ENCODE assay signal across 11 cellular contexts in the genomic region with DNA sequence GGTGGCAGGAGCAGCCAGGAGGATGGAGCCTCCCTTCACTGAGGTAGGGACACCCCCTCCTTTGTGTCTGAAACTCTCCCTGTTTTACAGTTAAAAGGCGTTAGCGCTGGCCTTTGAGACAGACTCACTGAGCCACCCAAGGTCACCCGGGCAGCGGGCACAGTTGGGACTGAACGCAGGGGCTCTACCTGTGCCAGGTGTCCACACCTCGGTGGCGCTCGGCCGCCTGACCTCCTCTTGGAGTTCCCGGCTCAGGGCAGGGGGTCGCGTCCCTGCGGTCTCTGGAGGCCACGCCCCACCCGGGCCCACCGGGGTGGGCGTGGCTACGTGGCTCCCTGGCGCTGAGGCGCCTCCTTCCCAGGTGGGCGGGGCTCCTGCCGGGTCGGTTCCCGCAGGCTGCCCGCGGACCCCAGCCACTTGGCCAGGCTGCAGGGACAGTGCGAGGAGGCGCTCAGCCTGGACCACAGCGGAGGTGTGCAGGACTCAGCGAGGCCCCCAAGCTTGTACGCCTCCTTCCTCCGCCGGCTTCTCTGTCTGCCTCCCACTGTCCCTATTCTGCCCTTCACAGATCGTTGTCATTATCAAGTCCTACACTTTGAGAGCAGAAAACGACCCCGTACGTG. TPM values are rescaled to one million over a fixed set of nuclear protein-coding genes. Genes with fewer than 3 reads are reported as not detected.
DNase-seq lines count a peak whose midpoint lies in the region; ATAC-seq lines count a peak whose summit lies in the region.
"Had no signal": no experiment of that assay in that cellular context is flagged by ENCODE, and none has a peak within 500 bp of the region (broad histone marks: within the 10 kb centered on the region; RNA-seq: fewer than 3 reads in every experiment).

No MANE protein-coding gene starts in this region.

- no peaks in the 10 kb centered on the region for H3K36me3 Mint-ChIP-seq in activated CD4-positive, alpha-beta T cell treated with anti-CD3 and anti-CD28 coated beads for 36 hours (ENCODE audit: low read depth)
- H3K36me3 Mint-ChIP-seq in immature natural killer cell: peaks cover 0 to 4% (median 0%) of the 10 kb centered on the region in 3 donors
- H3K36me3 Mint-ChIP-seq in stimulated activated memory B cell treated with anti-CD40 and anti-IgM and Interleukin-4, amounts not matched to agents 10 μg/mL and 1 μg/mL and 100 μg/mL, for 72 hours: no peaks in the 10 kb centered on the region

- H3K27ac Mint-ChIP-seq in activated CD4-positive, alpha-beta T cell treated with anti-CD3 and anti-CD28 coated beads for 36 hours: no peak overlapping the region
- no peak overlapping the region for H3K27ac Mint-ChIP-seq in immature natural killer cell
- H3K27ac Mint-ChIP-seq in stimulated activated memory B cell treated with anti-CD40 and anti-IgM and Interleukin-4, amounts not matched to agents 10 μg/mL and 1 μg/mL and 100 μg/mL, for 72 hours: no peak overlapping the region

- CTCF ChIA-PET in activated CD4-positive, alpha-beta T cell treated with anti-CD3 and anti-CD28 coated beads for 36 hours (lab: Charles Lee): interaction anchor here (0.5 to 0.6 kb wide), 2 partner anchors 66 to 304 kb away, joined by 3 read pairs; no protein-coding TSS in a partner anchor

- intact Hi-C loops in activated CD4-positive, alpha-beta T cell treated with anti-CD3 and anti-CD28 coated beads for 36 hours (cut with DNase I, micrococcal nuclease): no loop called here

- H3K9me3 Mint-ChIP-seq in activated CD4-positive, alpha-beta T cell treated with anti-CD3 and anti-CD28 coated beads for 36 hours (ENCODE audit: low read depth): peaks cover 2% of the 10 kb centered on the region
- H3K9me3 Mint-ChIP-seq in immature natural killer cell: peaks cover 0 to 7% (median 1%) of the 10 kb centered on the region in 6 donors
- peaks cover 3% of the 10 kb centered on the region for H3K9me3 Mint-ChIP-seq in stimulated activated memory B cell treated with anti-CD40 and anti-IgM and Interleukin-4, amounts not matched to agents 10 μg/mL and 1 μg/mL and 100 μg/mL, for 72 hours

- H3K4me3 Mint-ChIP-seq in activated CD4-positive, alpha-beta T cell treated with anti-CD3 and anti-CD28 coated beads for 36 hours: peak overlapping the region; percentile 13
- peak overlapping the region; percentile 74 to 86 (median 80) for H3K4me3 Mint-ChIP-seq in immature natural killer cell
- H3K4me3 Mint-ChIP-seq in stimulated activated memory B cell treated with anti-CD40 and anti-IgM and Interleukin-4, amounts not matched to agents 10 μg/mL and 1 μg/mL and 100 μg/mL, for 72 hours: peak overlapping the region; percentile 63

- no peak for ATAC-seq in activated CD4-positive, alpha-beta T cell treated with anti-CD3 and anti-CD28 coated beads for 36 hours
- peak; percentile 54 for ATAC-seq in stimulated activated memory B cell treated with anti-CD40 and anti-IgM and Interleukin-4, amounts not matched to agents 10 μg/mL and 1 μg/mL and 100 μg/mL, for 72 hours
- ATAC-seq in HG02884 (IDR thresholded peaks at IDR 0.05; ENCODE audit: unreplicated experiment): no peak
- no peak for ATAC-seq in GM21717 (IDR thresholded peaks at IDR 0.05; ENCODE audit: unreplicated experiment)
- ATAC-seq in GM19452 (IDR thresholded peaks at IDR 0.05; ENCODE audit: unreplicated experiment): no peak

- peaks cover 9% of the 10 kb centered on the region for H3K4me1 Mint-ChIP-seq in activated CD4-positive, alpha-beta T cell treated with anti-CD3 and anti-CD28 coated beads for 36 hours
- peaks cover 16 to 20% of the 10 kb centered on the region in 2 donors for H3K4me1 Mint-ChIP-seq in immature natural killer cell
- H3K4me1 Mint-ChIP-seq in stimulated activated memory B cell treated with anti-CD40 and anti-IgM and Interleukin-4, amounts not matched to agents 10 μg/mL and 1 μg/mL and 100 μg/mL, for 72 hours: peaks cover 19% of the 10 kb centered on the region

- POLR2A ChIA-PET in activated CD4-positive, alpha-beta T cell treated with anti-CD3 and anti-CD28 coated beads for 36 hours (lab: Charles Lee): no interaction called here

- no peak for DNase-seq in activated CD4-positive, alpha-beta T cell treated with anti-CD3 and anti-CD28 coated beads for 36 hours
- no peak for DNase-seq in activated CD4-positive, alpha-beta T cell treated with anti-CD3 and anti-CD28 coated beads for 1 hour
- peak; percentile 52 for DNase-seq in activated CD8-positive, alpha-beta memory T cell treated with anti-CD3 and anti-CD28 coated beads, Interleukin-2, amount 50 U/mL, for 48 hours
- no peak for DNase-seq in immature natural killer cell
- DNase-seq: NCI-H1694 had no signal

- H3K27me3 Mint-ChIP-seq in activated CD4-positive, alpha-beta T cell treated with anti-CD3 and anti-CD28 coated beads for 36 hours: peaks cover 31% of the 10 kb centered on the region
- peaks cover 15 to 21% (median 15%) of the 10 kb centered on the region in 3 donors for H3K27me3 Mint-ChIP-seq in immature natural killer cell (ENCODE audit: low read depth in 3 of 3)
- H3K27me3 Mint-ChIP-seq in stimulated activated memory B cell treated with anti-CD40 and anti-IgM and Interleukin-4, amounts not matched to agents 10 μg/mL and 1 μg/mL and 100 μg/mL, for 72 hours: peaks cover 46% of the 10 kb centered on the region

RNA-seq across cellular contexts. Expression of a gene that starts 39.9 kb away (rescaled TPM):
- total RNA-seq in activated CD4-positive, alpha-beta T cell treated with anti-CD3 and anti-CD28 coated beads for 36 hours: not detected
- not detected for polyA plus RNA-seq in immature natural killer cell
- total RNA-seq: temporal lobe had no signal
- polyA plus RNA-seq: AG04450 had no signal

Comparison
In these comparisons a context has a peak if more than half of its experiments do, and no peak if none do; other contexts are left out.
1. H3K4me3 Mint-ChIP-seq: peak in every context shown above with its lines; median percentile 80 in immature natural killer cell; 63 in stimulated activated memory B cell treated with anti-CD40 and anti-IgM and Interleukin-4, amounts not matched to agents 10 μg/mL and 1 μg/mL and 100 μg/mL, for 72 hours; 13 in activated CD4-positive, alpha-beta T cell treated with anti-CD3 and anti-CD28 coated beads for 36 hours.